Comparison of ENCODE assay signal across 38 cellular contexts in genomic region chr11:22138264-22138663, GRCh38.
"Had no signal": no experiment of that assay in that cellular context is flagged by ENCODE, and none has a peak within 500 bp of the region (broad histone marks: within the 10 kb centered on the region; RNA-seq: fewer than 3 reads in every experiment).

No MANE protein-coding gene starts in this region.

- H3K9me3 Mint-ChIP-seq: activated naive CD4-positive, alpha-beta T cell treated with anti-CD3 and anti-CD28 coated beads, Interleukin-2, amount 50 U/mL, for 24 hours; activated naive CD8-positive, alpha-beta T cell treated with anti-CD3 and anti-CD28 coated beads, Interleukin-2, amount 10 ng/mL, durations not matched to agents 7 days and 5 days; activated T-cell treated with anti-CD3 and anti-CD28 coated beads, Interleukin-2, amount 50 U/mL, for 24 hours; activated T-helper 1 cell treated with anti-CD3 and anti-CD28 coated beads, Interleukin-12 subunit alpha, Interleukin-12 subunit beta, Interleukin-2, Interleukin-4 antibody, amounts not matched to agents 30 ng/mL and 10 ng/mL and 1 ng/mL, durations not matched to agents 14 hours and 24 hours and 36 hours had no signal

- H3K4me1 Mint-ChIP-seq: activated naive CD4-positive, alpha-beta T cell treated with anti-CD3 and anti-CD28 coated beads, Interleukin-2, amount 10 ng/mL, durations not matched to agents 7 days and 5 days; activated naive CD4-positive, alpha-beta T cell treated with anti-CD3 and anti-CD28 coated beads, Interleukin-2, amount 50 U/mL, for 24 hours; activated naive CD8-positive, alpha-beta T cell treated with anti-CD3 and anti-CD28 coated beads for 36 hours; activated naive CD8-positive, alpha-beta T cell treated with anti-CD3 and anti-CD28 coated beads, Interleukin-2, amount 10 ng/mL, durations not matched to agents 7 days and 5 days; activated naive CD8-positive, alpha-beta T cell treated with anti-CD3 and anti-CD28 coated beads, Interleukin-2, amount 50 U/mL, for 24 hours; activated T-helper 17 cell treated with anti-CD3 and anti-CD28 coated beads, Interleukin-2, amount 50 U/mL, for 72 hours; brain; central memory CD8-positive, alpha-beta T cell had no signal

- H3K36me3 Mint-ChIP-seq: activated naive CD4-positive, alpha-beta T cell treated with anti-CD3 and anti-CD28 coated beads, Interleukin-2, amount 10 ng/mL, durations not matched to agents 7 days and 5 days; activated naive CD4-positive, alpha-beta T cell treated with anti-CD3 and anti-CD28 coated beads, Interleukin-2, amount 50 U/mL, for 24 hours; activated naive CD4-positive, alpha-beta T cell treated with anti-CD3 and anti-CD28 coated beads, Interleukin-2, amount 50 U/mL, for 72 hours; activated naive CD8-positive, alpha-beta T cell; activated naive CD8-positive, alpha-beta T cell treated with anti-CD3 and anti-CD28 coated beads for 36 hours; activated naive CD8-positive, alpha-beta T cell treated with anti-CD3 and anti-CD28 coated beads, Interleukin-2, amount 10 ng/mL, durations not matched to agents 7 days and 5 days; brain had no signal

- H3K27ac ChIP-seq: adrenal gland, ascending aorta, body of pancreas, brain microvascular endothelial cell, breast epithelium, cardiac muscle cell had no signal

- DNase-seq: activated effector memory CD4-positive, alpha-beta T cell treated with anti-CD3 and anti-CD28 coated beads, Interleukin-2, amount 50 U/mL, for 16 hours; activated effector memory CD4-positive, alpha-beta T cell treated with Interleukin-2 at 50 U/mL for 16 hours; activated gamma-delta T cell; activated gamma-delta T cell treated with Interleukin-2 at 50 U/mL for 16 hours; activated naive CD4-positive, alpha-beta T cell; activated naive CD4-positive, alpha-beta T cell treated with anti-CD3 and anti-CD28 coated beads for 36 hours; activated naive CD4-positive, alpha-beta T cell treated with anti-CD3 and anti-CD28 coated beads, Interleukin-2, amount 10 ng/mL, durations not matched to agents 7 days and 5 days; activated naive CD4-positive, alpha-beta T cell treated with anti-CD3 and anti-CD28 coated beads, Interleukin-2, amount 50 U/mL, for 16 hours; activated naive CD4-positive, alpha-beta T cell treated with Interleukin-2 at 50 U/mL for 16 hours; activated naive CD8-positive, alpha-beta T cell treated with anti-CD3 and anti-CD28 coated beads for 36 hours; activated naive CD8-positive, alpha-beta T cell treated with anti-CD3 and anti-CD28 coated beads, Interleukin-2, amount 10 ng/mL, durations not matched to agents 7 days and 5 days; activated naive CD8-positive, alpha-beta T cell treated with anti-CD3 and anti-CD28 coated beads, Interleukin-2, amount 50 U/mL, for 24 hours; activated T-cell treated with anti-CD3 and anti-CD28 coated beads, Interleukin-2, amount 50 U/mL, for 1 hour; activated T-cell treated with anti-CD3 and anti-CD28 coated beads, Interleukin-2, amount 50 U/mL, for 24 hours; activated T-cell treated with anti-CD3 and anti-CD28 coated beads, Interleukin-2, amount 50 U/mL, for 4 hours; activated T-cell treated with anti-CD3 and anti-CD28 coated beads, Interleukin-2, amount 50 U/mL, for 48 hours; activated T-cell treated with anti-CD3 and anti-CD28 coated beads, Interleukin-2, amount 50 U/mL, for 72 hours; adrenal gland; amniotic stem cell; amygdala; anterior cingulate cortex; aorta; body of pancreas; brain microvascular endothelial cell; caudate nucleus; central memory CD4-positive, alpha-beta T cell; cerebellar nuclear complex had no signal

- H3K9me3 ChIP-seq: adrenal gland, ascending aorta, body of pancreas, breast epithelium had no signal

- H3K4me3 ChIP-seq: adrenal gland, ascending aorta, body of pancreas, breast epithelium, cardiac muscle cell had no signal

- H3K27me3 ChIP-seq: adrenal gland, ascending aorta, body of pancreas, brain microvascular endothelial cell, breast epithelium, cardiac muscle cell had no signal

- H3K4me3 Mint-ChIP-seq: activated naive CD4-positive, alpha-beta T cell treated with anti-CD3 and anti-CD28 coated beads for 36 hours; activated naive CD4-positive, alpha-beta T cell treated with anti-CD3 and anti-CD28 coated beads, Interleukin-2, amount 10 ng/mL, durations not matched to agents 7 days and 5 days; activated naive CD4-positive, alpha-beta T cell treated with anti-CD3 and anti-CD28 coated beads, Interleukin-2, amount 50 U/mL, for 24 hours; activated naive CD8-positive, alpha-beta T cell; activated naive CD8-positive, alpha-beta T cell treated with anti-CD3 and anti-CD28 coated beads for 36 hours; activated naive CD8-positive, alpha-beta T cell treated with anti-CD3 and anti-CD28 coated beads, Interleukin-2, amount 10 ng/mL, durations not matched to agents 7 days and 5 days; activated naive CD8-positive, alpha-beta T cell treated with anti-CD3 and anti-CD28 coated beads, Interleukin-2, amount 50 U/mL, for 24 hours; activated T-cell treated with anti-CD3 and anti-CD28 coated beads, Interleukin-2, amount 50 U/mL, for 24 hours; activated T-cell treated with anti-CD3 and anti-CD28 coated beads, Interleukin-2, amount 50 U/mL, for 4 hours; activated T-cell treated with anti-CD3 and anti-CD28 coated beads, Interleukin-2, amount 50 U/mL, for 72 hours; activated T-helper 1 cell treated with anti-CD3 and anti-CD28 coated beads, Interleukin-12 subunit alpha, Interleukin-12 subunit beta, Interleukin-2, Interleukin-4 antibody, amounts not matched to agents 30 ng/mL and 10 ng/mL and 1 ng/mL, durations not matched to agents 14 hours and 24 hours and 36 hours; activated T-helper 17 cell treated with anti-CD3 and anti-CD28 coated beads, Interleukin-2, amount 50 U/mL, for 72 hours; brain; central memory CD8-positive, alpha-beta T cell had no signal

- H3K27me3 Mint-ChIP-seq: activated naive CD4-positive, alpha-beta T cell treated with anti-CD3 and anti-CD28 coated beads, Interleukin-2, amount 10 ng/mL, durations not matched to agents 7 days and 5 days; activated naive CD4-positive, alpha-beta T cell treated with anti-CD3 and anti-CD28 coated beads, Interleukin-2, amount 50 U/mL, for 24 hours; activated naive CD8-positive, alpha-beta T cell; activated naive CD8-positive, alpha-beta T cell treated with anti-CD3 and anti-CD28 coated beads for 36 hours; activated naive CD8-positive, alpha-beta T cell treated with anti-CD3 and anti-CD28 coated beads, Interleukin-2, amount 10 ng/mL, durations not matched to agents 7 days and 5 days; activated naive CD8-positive, alpha-beta T cell treated with anti-CD3 and anti-CD28 coated beads, Interleukin-2, amount 50 U/mL, for 24 hours; activated T-cell treated with anti-CD3 and anti-CD28 coated beads, Interleukin-2, amount 50 U/mL, for 24 hours; activated T-helper 17 cell treated with anti-CD3 and anti-CD28 coated beads, Interleukin-2, amount 50 U/mL, for 72 hours; brain; central memory CD8-positive, alpha-beta T cell had no signal

- ATAC-seq: activated naive CD4-positive, alpha-beta T cell treated with anti-CD3 and anti-CD28 coated beads, Interleukin-2, amount 50 U/mL, for 72 hours; activated naive CD8-positive, alpha-beta T cell treated with anti-CD3 and anti-CD28 coated beads, Interleukin-2, amount 50 U/mL, for 24 hours; activated T-cell treated with anti-CD3 and anti-CD28 coated beads, Interleukin-2, amount 50 U/mL, for 4 hours; activated T-cell treated with anti-CD3 and anti-CD28 coated beads, Interleukin-2, amount 50 U/mL, for 72 hours; activated T-helper 17 cell treated with anti-CD3 and anti-CD28 coated beads, Interleukin-2, amount 50 U/mL, for 72 hours; body of pancreas had no signal

- H3K36me3 ChIP-seq: adrenal gland, ascending aorta, brain microvascular endothelial cell, cardiac muscle cell had no signal

- H3K27ac Mint-ChIP-seq: activated naive CD4-positive, alpha-beta T cell treated with anti-CD3 and anti-CD28 coated beads for 36 hours; activated naive CD4-positive, alpha-beta T cell treated with anti-CD3 and anti-CD28 coated beads, Interleukin-2, amount 10 ng/mL, durations not matched to agents 7 days and 5 days; activated naive CD4-positive, alpha-beta T cell treated with anti-CD3 and anti-CD28 coated beads, Interleukin-2, amount 50 U/mL, for 24 hours; activated naive CD4-positive, alpha-beta T cell treated with anti-CD3 and anti-CD28 coated beads, Interleukin-2, amount 50 U/mL, for 72 hours; activated naive CD8-positive, alpha-beta T cell; activated naive CD8-positive, alpha-beta T cell treated with anti-CD3 and anti-CD28 coated beads for 36 hours; activated naive CD8-positive, alpha-beta T cell treated with anti-CD3 and anti-CD28 coated beads, Interleukin-2, amount 10 ng/mL, durations not matched to agents 7 days and 5 days; activated naive CD8-positive, alpha-beta T cell treated with anti-CD3 and anti-CD28 coated beads, Interleukin-2, amount 50 U/mL, for 24 hours; activated T-cell treated with anti-CD3 and anti-CD28 coated beads, Interleukin-2, amount 50 U/mL, for 24 hours; activated T-cell treated with anti-CD3 and anti-CD28 coated beads, Interleukin-2, amount 50 U/mL, for 72 hours; activated T-helper 1 cell treated with anti-CD3 and anti-CD28 coated beads, Interleukin-12 subunit alpha, Interleukin-12 subunit beta, Interleukin-2, Interleukin-4 antibody, amounts not matched to agents 30 ng/mL and 10 ng/mL and 1 ng/mL, durations not matched to agents 14 hours and 24 hours and 36 hours; activated T-helper 17 cell treated with anti-CD3 and anti-CD28 coated beads, Interleukin-2, amount 50 U/mL, for 72 hours; activated T-helper 2 cell treated with anti-CD3 and anti-CD28 coated beads, Interferon-gamma antibody, Interleukin-2, Interleukin-4, amounts not matched to agents 10 μg/mL and 5 μg/mL and 100 μg/mL, durations not matched to agents 14 hours and 24 hours and 36 hours had no signal
